7 cellular contexts compared by ENCODE assay signal in the genomic region with DNA sequence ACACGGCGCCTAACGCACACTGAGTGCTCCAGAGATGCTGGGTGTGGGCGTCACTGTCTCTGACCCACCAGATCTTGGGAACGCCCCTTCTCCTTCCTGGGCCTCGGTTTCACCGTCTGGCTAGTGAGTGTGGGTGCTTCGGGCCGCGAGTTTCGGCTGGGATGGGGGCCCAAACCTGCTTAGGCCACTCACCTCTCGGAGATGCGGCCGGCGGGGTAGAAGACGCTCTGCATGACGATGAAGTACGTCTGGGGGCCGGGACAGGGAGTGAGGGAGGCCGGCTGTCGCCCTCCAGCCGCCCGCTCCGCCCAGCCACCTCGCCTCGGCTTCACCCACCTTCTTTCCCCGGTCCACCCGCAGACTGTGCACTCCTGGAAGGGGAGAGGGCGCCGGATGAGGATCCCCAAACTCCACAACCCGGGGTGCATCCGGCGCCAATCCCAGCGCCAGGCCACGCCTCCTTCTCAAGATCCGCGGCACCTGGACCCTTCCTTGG. TPM values are rescaled to one million over a fixed set of nuclear protein-coding genes. Genes with fewer than 3 reads are reported as not detected.
DNase-seq lines count a peak whose midpoint lies in the region; ATAC-seq and TF ChIP-seq lines count a peak whose summit lies in the region.

No MANE protein-coding gene starts in this region.

- H3K27me3 ChIP-seq in Karpas-422 (ENCODE audit: low read length), result no peaks in the 10 kb centered on the region
- H3K27me3 ChIP-seq in ectodermal cell (ENCODE audit: control insufficient read depth, insufficient read depth, low read length, poor library complexity, severe bottlenecking), result peaks cover 69% of the 10 kb centered on the region

- H2AFZ ChIP-seq in Karpas-422 (ENCODE audit: low read length), result no peak overlapping the region

- no peaks in the 10 kb centered on the region for H3K36me3 Mint-ChIP-seq in neural crest cell (ENCODE audit: low read depth)

- peak; percentile 12 for DNase-seq in EH (ENCODE audit: low read depth)
- DNase-seq in Karpas-422, result no peak
- DNase-seq in neural crest cell (ENCODE audit: low read depth, low spot score), result no peak
- DNase-seq in DMS 273 (lab: John Stamatoyannopoulos, UW; ENCODE audit: unreplicated experiment), result no peak

- H3K4me3 Mint-ChIP-seq in neural crest cell, result peak overlapping the region; percentile 23

- H3K79me2 ChIP-seq in Karpas-422 (ENCODE audit: low read length), result no peaks in the 10 kb centered on the region

- 2% methylated on average over 37 of the region's 37 CpGs for WGBS in ectodermal cell, 2 experiments

- H3K9me3 ChIP-seq in Karpas-422 (ENCODE audit: low read length) (no peaks in the 10 kb centered on the region), ectodermal cell (ENCODE audit: control insufficient read depth, low read length) (no peaks in the 10 kb centered on the region)

- ATAC-seq in HG03095 (IDR thresholded peaks at IDR 0.05; ENCODE audit: unreplicated experiment) (no peak), GM18519 (IDR thresholded peaks at IDR 0.05; ENCODE audit: low FRiP score, unreplicated experiment) (no peak)

- H3K27me3 Mint-ChIP-seq in neural crest cell (ENCODE audit: low read depth), result peaks cover 88% of the 10 kb centered on the region

- no peak overlapping the region for H3K27ac ChIP-seq in Karpas-422 (ENCODE audit: low read length)
- no peak overlapping the region for H3K27ac ChIP-seq in ectodermal cell (ENCODE audit: insufficient read depth, low read depth, low read length, poor library complexity, severe bottlenecking)

- H3K9me2 ChIP-seq in Karpas-422 (replicated peaks; ENCODE audit: insufficient read depth, low read length), result no peaks in the 10 kb centered on the region

- H3K4me1 Mint-ChIP-seq in neural crest cell, result peaks cover 19% of the 10 kb centered on the region

- no peak for TF ChIP-seq CTCF in neural crest cell (conservative IDR thresholded peaks at IDR 0.05)

- peaks cover 16% of the 10 kb centered on the region for H3K4me1 ChIP-seq in Karpas-422 (ENCODE audit: low read length)
- peaks cover 15% of the 10 kb centered on the region for H3K4me1 ChIP-seq in ectodermal cell (ENCODE audit: control insufficient read depth, insufficient read depth, low read length)

- H3K9me3 Mint-ChIP-seq in neural crest cell, result no peaks in the 10 kb centered on the region

- peak overlapping the region; percentile 44 for H3K4me2 ChIP-seq in Karpas-422 (ENCODE audit: low read depth, low read length, poor library complexity, severe bottlenecking)

- peaks cover 24% of the 10 kb centered on the region; the same call in 1 of the 2 replicates for H4K20me1 ChIP-seq in Karpas-422 (ENCODE audit: insufficient read depth, low read depth, low read length)

- H3K4me3 ChIP-seq in Karpas-422 (ENCODE audit: low read length) (peak overlapping the region; percentile 30; the same call in 1 of the 2 replicates), ectodermal cell (ENCODE audit: insufficient read depth, low read depth, low read length) (peak overlapping the region; percentile 41)

- no peak overlapping the region for H3K27ac Mint-ChIP-seq in neural crest cell (ENCODE audit: unreplicated experiment)

- H3K36me3 ChIP-seq in Karpas-422 (ENCODE audit: insufficient read depth, low read length) (no peaks in the 10 kb centered on the region), ectodermal cell (ENCODE audit: control insufficient read depth, insufficient read depth, low read length) (no peaks in the 10 kb centered on the region)

- H3K9ac ChIP-seq in Karpas-422 (ENCODE audit: low read length), result peak overlapping the region; percentile 17; the same call in 1 of the 2 replicates

RNA-seq across cellular contexts. Expression of a gene that starts 3.6 kb away (rescaled TPM):
- total RNA-seq in Karpas-422 (2014; rRNA removed; shearing (Covaris generic); ENCODE audit: low replicate concordance), result 2.7 and 3.1 TPM in 2 replicates
- 3.6 TPM for polyA plus RNA-seq in ectodermal cell (2013, experiment 1 of 4)
- polyA plus RNA-seq in ectodermal cell (2013, experiment 2 of 4), result 4.1 TPM
- 3.8 TPM for polyA plus RNA-seq in ectodermal cell (2013, experiment 3 of 4)
- 6.3 TPM for polyA plus RNA-seq in ectodermal cell (2013, experiment 4 of 4)
- 2.6 and 3.4 TPM in 2 replicates for total RNA-seq in neural crest cell

RNA-seq across cellular contexts. Expression of a gene that starts 10.2 kb away (rescaled TPM):
- total RNA-seq in Karpas-422 (2014; rRNA removed; shearing (Covaris generic); ENCODE audit: low replicate concordance), result 23.5 and 41.6 TPM in 2 replicates
- polyA plus RNA-seq in ectodermal cell (2013, experiment 1 of 4), result 8.7 TPM
- polyA plus RNA-seq in ectodermal cell (2013, experiment 2 of 4), result 8.1 TPM
- polyA plus RNA-seq in ectodermal cell (2013, experiment 3 of 4), result 10.3 TPM
- polyA plus RNA-seq in ectodermal cell (2013, experiment 4 of 4), result 10.7 TPM
- total RNA-seq in neural crest cell, result 12.6 and 14.5 TPM in 2 replicates

RNA-seq across cellular contexts. Expression of a gene that starts 10.6 kb away (rescaled TPM):
- total RNA-seq in Karpas-422 (2014; rRNA removed; shearing (Covaris generic); ENCODE audit: low replicate concordance), result 21.5 and 34.4 TPM in 2 replicates
- 39.8 TPM for polyA plus RNA-seq in ectodermal cell (2013, experiment 1 of 4)
- polyA plus RNA-seq in ectodermal cell (2013, experiment 2 of 4), result 38.0 TPM
- polyA plus RNA-seq in ectodermal cell (2013, experiment 3 of 4), result 27.9 TPM
- 34.1 TPM for polyA plus RNA-seq in ectodermal cell (2013, experiment 4 of 4)
- total RNA-seq in neural crest cell, result 52.2 and 59.1 TPM in 2 replicates

RNA-seq across cellular contexts. Expression of a gene that starts 27.6 kb away (rescaled TPM):
- total RNA-seq in Karpas-422 (2014; rRNA removed; shearing (Covaris generic); ENCODE audit: low replicate concordance), result 21.7 and 55.7 TPM in 2 replicates
- polyA plus RNA-seq in ectodermal cell (2013, experiment 1 of 4), result 33.3 TPM
- polyA plus RNA-seq in ectodermal cell (2013, experiment 2 of 4), result 31.3 TPM
- polyA plus RNA-seq in ectodermal cell (2013, experiment 3 of 4), result 26.3 TPM
- polyA plus RNA-seq in ectodermal cell (2013, experiment 4 of 4), result 29.3 TPM
- 25.4 and 27.4 TPM in 2 replicates for total RNA-seq in neural crest cell

RNA-seq across cellular contexts. Expression of a gene that starts 49.5 kb away (rescaled TPM):
- total RNA-seq in Karpas-422 (2014; rRNA removed; shearing (Covaris generic); ENCODE audit: low replicate concordance), result 1.0 and 32.6 TPM in 2 replicates
- polyA plus RNA-seq in ectodermal cell (2013, experiment 1 of 4), result 39.2 TPM
- 27.4 TPM for polyA plus RNA-seq in ectodermal cell (2013, experiment 2 of 4)
- polyA plus RNA-seq in ectodermal cell (2013, experiment 3 of 4), result 31.3 TPM
- 35.0 TPM for polyA plus RNA-seq in ectodermal cell (2013, experiment 4 of 4)
- total RNA-seq in neural crest cell, result 39.6 and 45.5 TPM in 2 replicates
